ENCODE assay signal across 24 cellular contexts in the genomic region with DNA sequence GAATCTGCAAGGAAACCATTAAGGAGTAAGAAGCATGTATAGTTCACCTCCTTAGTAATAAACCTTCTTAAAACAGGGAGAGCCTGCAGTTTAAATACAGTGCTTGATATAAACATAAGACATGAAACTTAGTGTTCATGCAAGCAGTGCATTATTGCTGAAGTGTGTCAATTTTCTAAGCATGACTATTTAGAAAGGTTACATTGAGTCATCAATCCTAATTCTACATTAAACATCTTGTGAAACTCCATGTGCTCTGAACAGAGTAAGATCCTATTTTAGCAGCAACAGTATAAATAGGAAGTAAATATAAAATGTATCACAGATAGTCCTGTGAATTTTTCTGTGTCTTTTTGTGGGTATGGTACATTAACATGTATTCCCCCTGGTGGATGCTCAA.
"Had no signal": no experiment of that assay in that cellular context is flagged by ENCODE, and none has a peak within 500 bp of the region (broad histone marks: within the 10 kb centered on the region; RNA-seq: fewer than 3 reads in every experiment).

No MANE protein-coding gene starts in this region.

- DNase-seq: activated CD4-positive, alpha-beta T cell treated with anti-CD3 and anti-CD28 coated beads for 4 hours; activated CD8-positive, alpha-beta memory T cell treated with anti-CD3 and anti-CD28 coated beads, Interleukin-2, amount 50 U/mL, for 4 hours; activated CD8-positive, alpha-beta T cell treated with anti-CD3 and anti-CD28 coated beads for 36 hours; activated naive CD4-positive, alpha-beta T cell treated with anti-CD3 and anti-CD28 coated beads, Interleukin-2, amount 50 U/mL, for 16 hours; activated naive CD8-positive, alpha-beta T cell treated with anti-CD3 and anti-CD28 coated beads, Interleukin-2, amount 10 ng/mL, durations not matched to agents 7 days and 5 days; activated T-cell treated with anti-CD3 and anti-CD28 coated beads, Interleukin-2, amount 50 U/mL, for 72 hours; aorta; NCI-H1092; NCI-H1417; NCI-H2029; NCI-H2107; NCI-H2171 treated with DMSO at 0.1 percent for 48 hours; NCI-H345; NCI-H510A; NCI-H526 treated with DMSO at 0.1 percent for 48 hours; NCI-H82; NK-92 treated with Interleukin-12 subunit alpha and Interleukin-12 subunit beta, amount 100 ng/mL, for 24 hours; SIG-M5; T-helper 2 cell; T1000; WERI-Rb-1 had no signal

- H3K27ac ChIP-seq: breast epithelium, KMS-11, WERI-Rb-1 had no signal

- ATAC-seq: activated CD4-positive, CD25-positive, alpha-beta regulatory T cell treated with anti-CD3 and anti-CD28 coated beads, Interleukin-2, amount 50 U/mL, for 24 hours; activated CD8-positive, alpha-beta T cell treated with anti-CD3 and anti-CD28 coated beads for 36 hours; activated T-cell treated with anti-CD3 and anti-CD28 coated beads, Interleukin-2, amount 50 U/mL, for 72 hours had no signal

- H3K4me1 ChIP-seq: breast epithelium had no signal

- H3K27me3 ChIP-seq: breast epithelium had no signal
